Comparison of ENCODE assay signal across 9 cellular contexts in the genomic region with DNA sequence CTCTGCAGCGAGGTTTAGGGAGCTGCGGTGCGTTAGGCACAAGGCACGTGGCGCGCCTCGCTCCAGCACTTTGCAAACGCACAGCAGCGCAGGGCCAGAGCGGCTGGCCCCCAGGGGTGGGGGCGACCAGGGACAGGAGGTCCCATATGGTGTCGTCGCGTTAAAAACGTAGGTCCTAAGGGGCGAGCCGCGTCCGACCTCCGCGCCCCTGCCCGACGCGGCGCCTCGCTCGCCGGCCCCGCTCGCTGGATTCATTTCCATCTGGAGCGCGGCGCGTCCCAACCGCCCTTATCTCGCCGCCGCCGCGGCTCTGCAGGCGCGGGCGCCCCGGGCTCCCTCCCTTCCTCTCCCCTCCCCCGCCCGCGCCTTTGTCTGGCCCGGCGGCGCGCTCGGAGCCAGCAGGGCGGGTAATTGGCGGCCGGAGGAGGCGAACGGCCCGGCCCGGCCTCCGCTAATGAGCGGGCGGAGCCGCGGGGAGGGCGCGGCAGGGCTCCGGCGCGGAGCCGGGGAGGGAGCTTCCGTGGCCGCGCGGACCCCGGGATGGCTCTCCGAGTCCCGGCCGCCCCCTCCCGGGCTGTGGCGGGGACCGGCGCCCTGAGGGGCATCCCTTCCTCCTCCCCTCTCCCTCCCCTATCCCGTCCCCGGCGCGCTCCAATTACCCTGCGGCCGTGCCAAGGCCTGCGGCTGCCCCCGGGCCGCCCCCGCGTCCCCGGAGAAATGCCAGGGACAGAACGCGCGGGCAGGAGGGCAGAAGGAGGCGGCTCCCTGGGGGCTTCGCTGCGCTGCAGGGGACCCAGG.
A peak's percentile ranks its signal among the peaks of the same experiment; 100 is the strongest.
DNase-seq lines count a peak whose midpoint lies in the region; ATAC-seq, FAIRE-seq and TF ChIP-seq lines count a peak whose summit lies in the region.
"Had no signal": no experiment of that assay in that cellular context is flagged by ENCODE, and none has a peak within 500 bp of the region (broad histone marks: within the 10 kb centered on the region; RNA-seq: fewer than 3 reads in every experiment).

No MANE protein-coding gene starts in this region.

- H3K27ac ChIP-seq in GM23338 (ENCODE audit: low read depth): no peak overlapping the region
- no peak overlapping the region for H3K27ac ChIP-seq in smooth muscle cell (ENCODE audit: low read depth)

- peak overlapping the region; percentile 67 for H3K4me3 ChIP-seq in GM23338
- H3K4me3 ChIP-seq in bronchial epithelial cell (ENCODE audit: low read depth, low read length): peak overlapping the region; percentile 24
- H3K4me3 ChIP-seq in smooth muscle cell: peak overlapping the region; percentile 69

- no peak for FAIRE-seq in bronchial epithelial cell (lab: Jason Lieb, UNC)
- FAIRE-seq: GM18507 had no signal

- H3F3A ChIP-seq in GM23338 (replicated peaks; ENCODE audit: low read depth) (no peaks in the 10 kb centered on the region), smooth muscle cell (ENCODE audit: low read depth) (no peaks in the 10 kb centered on the region)

- H3K79me2 ChIP-seq in GM23338 (replicated peaks; ENCODE audit: insufficient read depth) (no peaks in the 10 kb centered on the region), smooth muscle cell (ENCODE audit: low read depth) (no peaks in the 10 kb centered on the region)

- ATAC-seq in GM23338 (peak; percentile 75), HG03108 (IDR thresholded peaks at IDR 0.05; ENCODE audit: unreplicated experiment) (no peak), HG03025 (IDR thresholded peaks at IDR 0.05; ENCODE audit: low FRiP score, unreplicated experiment) (no peak)

- H3K27me3 ChIP-seq in GM23338 (ENCODE audit: insufficient read depth) (peaks cover 8% of the 10 kb centered on the region; the same call in 1 of the 2 replicates), bronchial epithelial cell (ENCODE audit: control insufficient read depth, insufficient read depth, low read length) (peaks cover 2% of the 10 kb centered on the region), smooth muscle cell (ENCODE audit: low read depth) (no peaks in the 10 kb centered on the region)

- 7% methylated on average over 40 of the region's 100 CpGs for whole genome bisulfite sequencing in smooth muscle cell (ENCODE audit: low lambda C conversion rate)

- no peaks in the 10 kb centered on the region for H3K36me3 ChIP-seq in GM23338 (ENCODE audit: insufficient read depth)
- no peaks in the 10 kb centered on the region for H3K36me3 ChIP-seq in bronchial epithelial cell (ENCODE audit: control insufficient read depth, insufficient read depth, low read length)
- H3K36me3 ChIP-seq in smooth muscle cell (ENCODE audit: low read depth): no peaks in the 10 kb centered on the region

- H3K4me1 Mint-ChIP-seq in GM23338: peaks cover 31% of the 10 kb centered on the region

- no peaks in the 10 kb centered on the region for H3K9me3 ChIP-seq in smooth muscle cell (replicated peaks; ENCODE audit: low read depth)

- no peak overlapping the region for H3K27ac Mint-ChIP-seq in GM23338

- DNase-seq in 8988T (peak; percentile 46), GM23338 (ENCODE audit: low spot score) (peak; percentile 79), RPMI8226 (peak; percentile 59), bronchial epithelial cell (ENCODE audit: low read depth) (peak; percentile 5), inferior parietal cortex (ENCODE audit: extremely low spot score) (peak; percentile 49), smooth muscle cell (lab: John Stamatoyannopoulos, UW; ENCODE audit: unreplicated experiment) (peak; percentile 55)

- no peaks in the 10 kb centered on the region for H3K9me2 ChIP-seq in GM23338 (ENCODE audit: insufficient read depth)

- H3K4me1 ChIP-seq in GM23338 (ENCODE audit: insufficient read depth) (peaks cover 15% of the 10 kb centered on the region), smooth muscle cell (ENCODE audit: low read depth) (peaks cover 11% of the 10 kb centered on the region)

- H3K4me2 ChIP-seq in GM23338 (peak overlapping the region; percentile 82), smooth muscle cell (peak overlapping the region; percentile 98)

- H3K36me3 Mint-ChIP-seq in GM23338 (ENCODE audit: low read depth): no peaks in the 10 kb centered on the region; the same call in 2 of the 3 replicates

- TF ChIP-seq CTCF in GM23338 (conservative IDR thresholded peaks at IDR 0.05; ENCODE audit: low read depth in 2 of 2) (no peak), bronchial epithelial cell (IDR thresholded peaks at IDR 0.05; ENCODE audit: insufficient read depth, low read length, severe bottlenecking) (no peak), smooth muscle cell (IDR thresholded peaks at IDR 0.05; ENCODE audit: borderline replicate concordance, insufficient read depth, poor library complexity, severe bottlenecking) (no peak)

- peaks cover 9% of the 10 kb centered on the region for H3K27me3 Mint-ChIP-seq in GM23338 (ENCODE audit: insufficient read depth, low read depth, poor library complexity)

- peak overlapping the region; percentile 68; the same call in 2 of the 3 replicates for H3K4me3 Mint-ChIP-seq in GM23338

- H4K20me1 ChIP-seq in GM23338 (replicated peaks; ENCODE audit: insufficient read depth): no peaks in the 10 kb centered on the region
- no peaks in the 10 kb centered on the region for H4K20me1 ChIP-seq in smooth muscle cell (ENCODE audit: low read depth)

- H2AFZ ChIP-seq in GM23338 (no peak overlapping the region), smooth muscle cell (ENCODE audit: low read depth) (peak overlapping the region; percentile 90)

- no peaks in the 10 kb centered on the region for H3K9me3 Mint-ChIP-seq in GM23338

- H3K9ac ChIP-seq in smooth muscle cell (ENCODE audit: low read depth): peak overlapping the region; percentile 43

TF ChIP-seq in GM23338, 12 proteins besides CTCF, POLR2A, EP300 and RAD21 (continues in another document):
- TF ChIP-seq CREB1 (CRISPR knock-in tag; IDR thresholded peaks at IDR 0.05; ENCODE audit: low read depth) (no peak), STAT1 (IDR thresholded peaks at IDR 0.05; ENCODE audit: unreplicated experiment) (no peak), EZH2 (IDR thresholded peaks at IDR 0.05; ENCODE audit: low read depth, unreplicated experiment) (no peak), ZNF331 (CRISPR knock-in tag; IDR thresholded peaks at IDR 0.05; ENCODE audit: low read depth) (no peak), ZNF114 (CRISPR knock-in tag; IDR thresholded peaks at IDR 0.05) (no peak), POLR2AphosphoS5 (IDR thresholded peaks at IDR 0.05; ENCODE audit: low read depth) (no peak)
- TF ChIP-seq, protein P1, sequence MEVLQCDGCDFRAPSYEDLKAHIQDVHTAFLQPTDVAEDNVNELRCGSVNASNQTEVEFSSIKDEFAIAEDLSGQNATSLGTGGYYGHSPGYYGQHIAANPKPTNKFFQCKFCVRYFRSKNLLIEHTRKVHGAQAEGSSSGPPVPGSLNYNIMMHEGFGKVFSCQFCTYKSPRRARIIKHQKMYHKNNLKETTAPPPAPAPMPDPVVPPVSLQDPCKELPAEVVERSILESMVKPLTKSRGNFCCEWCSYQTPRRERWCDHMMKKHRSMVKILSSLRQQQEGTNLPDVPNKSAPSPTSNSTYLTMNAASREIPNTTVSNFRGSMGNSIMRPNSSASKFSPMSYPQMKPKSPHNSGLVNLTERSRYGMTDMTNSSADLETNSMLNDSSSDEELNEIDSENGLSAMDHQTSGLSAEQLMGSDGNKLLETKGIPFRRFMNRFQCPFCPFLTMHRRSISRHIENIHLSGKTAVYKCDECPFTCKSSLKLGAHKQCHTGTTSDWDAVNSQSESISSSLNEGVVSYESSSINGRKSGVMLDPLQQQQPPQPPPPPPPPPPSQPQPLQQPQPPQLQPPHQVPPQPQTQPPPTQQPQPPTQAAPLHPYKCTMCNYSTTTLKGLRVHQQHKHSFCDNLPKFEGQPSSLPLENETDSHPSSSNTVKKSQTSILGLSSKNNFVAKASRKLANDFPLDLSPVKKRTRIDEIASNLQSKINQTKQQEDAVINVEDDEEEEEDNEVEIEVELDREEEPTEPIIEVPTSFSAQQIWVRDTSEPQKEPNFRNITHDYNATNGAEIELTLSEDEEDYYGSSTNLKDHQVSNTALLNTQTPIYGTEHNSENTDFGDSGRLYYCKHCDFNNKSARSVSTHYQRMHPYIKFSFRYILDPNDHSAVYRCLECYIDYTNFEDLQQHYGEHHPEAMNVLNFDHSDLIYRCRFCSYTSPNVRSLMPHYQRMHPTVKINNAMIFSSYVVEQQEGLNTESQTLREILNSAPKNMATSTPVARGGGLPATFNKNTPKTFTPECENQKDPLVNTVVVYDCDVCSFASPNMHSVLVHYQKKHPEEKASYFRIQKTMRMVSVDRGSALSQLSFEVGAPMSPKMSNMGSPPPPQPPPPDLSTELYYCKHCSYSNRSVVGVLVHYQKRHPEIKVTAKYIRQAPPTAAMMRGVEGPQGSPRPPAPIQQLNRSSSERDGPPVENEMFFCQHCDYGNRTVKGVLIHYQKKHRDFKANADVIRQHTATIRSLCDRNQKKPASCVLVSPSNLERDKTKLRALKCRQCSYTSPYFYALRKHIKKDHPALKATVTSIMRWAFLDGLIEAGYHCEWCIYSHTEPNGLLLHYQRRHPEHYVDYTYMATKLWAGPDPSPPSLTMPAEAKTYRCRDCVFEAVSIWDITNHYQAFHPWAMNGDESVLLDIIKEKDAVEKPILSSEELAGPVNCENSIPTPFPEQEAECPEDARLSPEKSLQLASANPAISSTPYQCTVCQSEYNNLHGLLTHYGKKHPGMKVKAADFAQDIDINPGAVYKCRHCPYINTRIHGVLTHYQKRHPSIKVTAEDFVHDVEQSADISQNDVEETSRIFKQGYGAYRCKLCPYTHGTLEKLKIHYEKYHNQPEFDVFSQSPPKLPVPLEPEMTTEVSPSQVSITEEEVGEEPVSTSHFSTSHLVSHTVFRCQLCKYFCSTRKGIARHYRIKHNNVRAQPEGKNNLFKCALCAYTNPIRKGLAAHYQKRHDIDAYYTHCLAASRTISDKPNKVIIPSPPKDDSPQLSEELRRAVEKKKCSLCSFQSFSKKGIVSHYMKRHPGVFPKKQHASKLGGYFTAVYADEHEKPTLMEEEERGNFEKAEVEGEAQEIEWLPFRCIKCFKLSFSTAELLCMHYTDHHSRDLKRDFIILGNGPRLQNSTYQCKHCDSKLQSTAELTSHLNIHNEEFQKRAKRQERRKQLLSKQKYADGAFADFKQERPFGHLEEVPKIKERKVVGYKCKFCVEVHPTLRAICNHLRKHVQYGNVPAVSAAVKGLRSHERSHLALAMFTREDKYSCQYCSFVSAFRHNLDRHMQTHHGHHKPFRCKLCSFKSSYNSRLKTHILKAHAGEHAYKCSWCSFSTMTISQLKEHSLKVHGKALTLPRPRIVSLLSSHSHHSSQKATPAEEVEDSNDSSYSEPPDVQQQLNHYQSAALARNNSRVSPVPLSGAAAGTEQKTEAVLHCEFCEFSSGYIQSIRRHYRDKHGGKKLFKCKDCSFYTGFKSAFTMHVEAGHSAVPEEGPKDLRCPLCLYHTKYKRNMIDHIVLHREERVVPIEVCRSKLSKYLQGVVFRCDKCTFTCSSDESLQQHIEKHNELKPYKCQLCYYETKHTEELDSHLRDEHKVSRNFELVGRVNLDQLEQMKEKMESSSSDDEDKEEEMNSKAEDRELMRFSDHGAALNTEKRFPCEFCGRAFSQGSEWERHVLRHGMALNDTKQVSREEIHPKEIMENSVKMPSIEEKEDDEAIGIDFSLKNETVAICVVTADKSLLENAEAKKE (CRISPR knock-in tag; IDR thresholded peaks at IDR 0.05): no peak

Comparison
In these comparisons a context has a peak if more than half of its experiments do, and no peak if none do; other contexts are left out.
1. DNase-seq: peak in every context shown above with its lines; median percentile 79 in GM23338; 59 in RPMI8226; 55 in smooth muscle cell; 49 in inferior parietal cortex; 46 in 8988T; 5 in bronchial epithelial cell.